ENCODE assay signal across 9 cellular contexts in the genomic region with DNA sequence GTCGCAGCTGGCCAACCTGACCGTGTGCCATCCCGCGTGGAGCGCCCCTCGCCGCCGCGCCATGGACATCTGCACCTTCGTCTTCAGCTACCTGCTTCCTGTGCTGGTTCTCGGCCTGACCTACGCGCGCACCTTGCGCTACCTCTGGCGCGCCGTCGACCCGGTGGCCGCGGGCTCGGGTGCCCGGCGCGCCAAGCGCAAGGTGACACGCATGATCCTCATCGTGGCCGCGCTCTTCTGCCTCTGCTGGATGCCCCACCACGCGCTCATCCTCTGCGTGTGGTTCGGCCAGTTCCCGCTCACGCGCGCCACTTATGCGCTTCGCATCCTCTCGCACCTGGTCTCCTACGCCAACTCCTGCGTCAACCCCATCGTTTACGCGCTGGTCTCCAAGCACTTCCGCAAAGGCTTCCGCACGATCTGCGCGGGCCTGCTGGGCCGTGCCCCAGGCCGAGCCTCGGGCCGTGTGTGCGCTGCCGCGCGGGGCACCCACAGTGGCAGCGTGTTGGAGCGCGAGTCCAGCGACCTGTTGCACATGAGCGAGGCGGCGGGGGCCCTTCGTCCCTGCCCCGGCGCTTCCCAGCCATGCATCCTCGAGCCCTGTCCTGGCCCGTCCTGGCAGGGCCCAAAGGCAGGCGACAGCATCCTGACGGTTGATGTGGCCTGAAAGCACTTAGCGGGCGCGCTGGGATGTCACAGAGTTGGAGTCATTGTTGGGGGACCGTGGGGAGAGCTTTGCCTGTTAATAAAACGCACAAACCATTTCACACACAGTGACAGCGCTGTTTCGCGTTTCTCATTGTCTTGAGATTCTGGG. TPM values are rescaled to one million over a fixed set of nuclear protein-coding genes. Genes with fewer than 3 reads are reported as not detected.
DNase-seq lines count a peak whose midpoint lies in the region; ATAC-seq and TF ChIP-seq lines count a peak whose summit lies in the region.
"Had no signal": no experiment of that assay in that cellular context is flagged by ENCODE, and none has a peak within 500 bp of the region (broad histone marks: within the 10 kb centered on the region; RNA-seq: fewer than 3 reads in every experiment).

No MANE protein-coding gene starts in this region.

- ATAC-seq in HG02970 (IDR thresholded peaks at IDR 0.05; ENCODE audit: low FRiP score, unreplicated experiment): no peak

- H3K4me3 ChIP-seq in osteoblast (ENCODE audit: insufficient read depth, low read length): no peak overlapping the region

- no peak overlapping the region for H3K4me2 ChIP-seq in osteoblast (ENCODE audit: insufficient read depth, low read length)

- peaks cover 2% of the 10 kb centered on the region for H4K20me1 ChIP-seq in osteoblast (ENCODE audit: insufficient read depth, low read length)

- H3K27me3 ChIP-seq in osteoblast (ENCODE audit: insufficient read depth, low read length): peaks cover 66% of the 10 kb centered on the region

- H3K79me2 ChIP-seq in osteoblast (ENCODE audit: insufficient read depth, low read length): peaks cover 10% of the 10 kb centered on the region

- no peaks in the 10 kb centered on the region for H3K36me3 ChIP-seq in osteoblast (ENCODE audit: insufficient read depth, low read length)

- H3K27ac ChIP-seq in osteoblast (ENCODE audit: low read depth, low read length): no peak overlapping the region

- TF ChIP-seq CTCF in GM20000 (IDR thresholded peaks at IDR 0.05; ENCODE audit: extremely low read depth, missing control alignments) (no peak), osteoblast (IDR thresholded peaks at IDR 0.05; ENCODE audit: extremely low read depth, low read depth, low read length) (no peak)

- no peak overlapping the region for H2AFZ ChIP-seq in osteoblast (ENCODE audit: low read length)

- no peaks in the 10 kb centered on the region for H3K4me1 ChIP-seq in osteoblast (ENCODE audit: insufficient read depth, low read length)

- peak; percentile 50 for DNase-seq in GM20000 (ENCODE audit: low spot score)
- DNase-seq in T-helper 9 cell: peak; percentile 17
- peak; percentile 15 for DNase-seq in effector CD8-positive, alpha-beta T cell (lab: John Stamatoyannopoulos, UW)
- DNase-seq in osteoblast (ENCODE audit: insufficient read length, low spot score, missing footprints): peak; percentile 76
- no peak for DNase-seq in NCI-H1105 treated with DMSO at 0.1 percent for 48 hours (lab: John Stamatoyannopoulos, UW)
- DNase-seq in hepatic stellate cell (ENCODE audit: low spot score): no peak

- H3K9me3 ChIP-seq in osteoblast (ENCODE audit: low read depth, low read length): no peaks in the 10 kb centered on the region

RNA-seq across cellular contexts. Expression of a gene that starts 2.0 kb away (rescaled TPM):
- not detected in 2 replicates for total RNA-seq in osteoblast
- total RNA-seq: epithelial cell of proximal tubule, omental fat pad had no signal

RNA-seq across cellular contexts. Expression of a gene that starts 2.4 kb away (rescaled TPM):
- total RNA-seq in osteoblast: 0.29 TPM in 1 of 2 replicates, not detected in the other

RNA-seq across cellular contexts. Expression of a gene that starts 4.7 kb away (rescaled TPM):
- total RNA-seq in osteoblast: 22.7 and 25.3 TPM in 2 replicates

RNA-seq across cellular contexts. Expression of a gene that starts 26.6 kb away (rescaled TPM):
- total RNA-seq in osteoblast: 102 TPM in 2 replicates

RNA-seq across cellular contexts. Expression of a gene that starts 49.9 kb away (rescaled TPM):
- total RNA-seq in osteoblast: not detected in 2 replicates

Comparison
In these comparisons a context has a peak if more than half of its experiments do, and no peak if none do; other contexts are left out.
1. DNase-seq: peak in GM20000 (single experiment), T-helper 9 cell (single experiment), effector CD8-positive, alpha-beta T cell (single experiment) and osteoblast (single experiment); none in NCI-H1105 treated with DMSO at 0.1 percent for 48 hours (single experiment) and hepatic stellate cell (single experiment).